Comparison of ENCODE assay signal across 14 cellular contexts in genomic region chr2:237720962-237721361, GRCh38.
DNase-seq lines count a peak whose midpoint lies in the region; ATAC-seq, FAIRE-seq and TF ChIP-seq lines count a peak whose summit lies in the region.
"Had no signal": no experiment of that assay in that cellular context is flagged by ENCODE, and none has a peak within 500 bp of the region (broad histone marks: within the 10 kb centered on the region; RNA-seq: fewer than 3 reads in every experiment).

No MANE protein-coding gene starts in this region.

- H3K79me1 ChIP-seq in trophoblast cell (ENCODE audit: low read length), result peaks cover 2% of the 10 kb centered on the region

- H3K27me3 ChIP-seq in CD4-positive, alpha-beta T cell (ENCODE audit: control insufficient read depth, insufficient read depth, low read length), result no peaks in the 10 kb centered on the region
- no peaks in the 10 kb centered on the region for H3K27me3 ChIP-seq in esophagus muscularis mucosa
- H3K27me3 ChIP-seq in trophoblast cell (ENCODE audit: insufficient read depth, low read length), result no peaks in the 10 kb centered on the region
- H3K27me3 ChIP-seq in effector memory CD4-positive, alpha-beta T cell (replicated peaks; ENCODE audit: control insufficient read depth, insufficient read depth, low read length, poor library complexity, severe bottlenecking), result no peaks in the 10 kb centered on the region
- no peaks in the 10 kb centered on the region for H3K27me3 ChIP-seq in ovary

- H3K9ac ChIP-seq in trophoblast cell (ENCODE audit: low read length), result no peak overlapping the region

- H4K12ac ChIP-seq in trophoblast cell (ENCODE audit: low read depth, low read length), result no peak overlapping the region

- no peak overlapping the region for H2AK5ac ChIP-seq in trophoblast cell (ENCODE audit: low read length)

- no peak for TF ChIP-seq EP300 in esophagus muscularis mucosa (IDR thresholded peaks at IDR 0.05)
- TF ChIP-seq EP300 in ovary (IDR thresholded peaks at IDR 0.05), result no peak

- H4K91ac ChIP-seq in trophoblast cell (ENCODE audit: low read depth, low read length), result no peak overlapping the region

- H4K8ac ChIP-seq in trophoblast cell (ENCODE audit: low read depth, low read length), result no peak overlapping the region

- no peak for ATAC-seq in CD4-positive, alpha-beta T cell (ENCODE audit: poor library complexity)
- no peak for ATAC-seq in HG02884 (IDR thresholded peaks at IDR 0.05; ENCODE audit: unreplicated experiment)
- ATAC-seq: HCT116; stimulated activated memory B cell treated with anti-CD40 and anti-IgM and Interleukin-4, amounts not matched to agents 10 μg/mL and 1 μg/mL and 100 μg/mL, for 72 hours had no signal

- H3K4me2 ChIP-seq in trophoblast cell (ENCODE audit: low read length), result no peak overlapping the region

- no peaks in the 10 kb centered on the region for H3K9me3 ChIP-seq in CD4-positive, alpha-beta T cell (ENCODE audit: control insufficient read depth, low read length)
- H3K9me3 ChIP-seq in esophagus muscularis mucosa (no peaks in the 10 kb centered on the region), trophoblast cell (ENCODE audit: insufficient read depth, low read depth, low read length) (no peaks in the 10 kb centered on the region), ovary (no peaks in the 10 kb centered on the region)
- no peaks in the 10 kb centered on the region for H3K9me3 ChIP-seq in effector memory CD4-positive, alpha-beta T cell (ENCODE audit: control insufficient read depth, low read length)

- intact Hi-C loops in CD4-positive, alpha-beta T cell (cut with DNase I, micrococcal nuclease), result no loop called here
- intact Hi-C loops in esophagus muscularis mucosa (cut with DNase I), result no loop called here
- intact Hi-C loops in ovary (cut with DNase I), result no loop called here

- CTCF ChIA-PET in CD4-positive, alpha-beta T cell (lab: Charles Lee), result interaction anchor here (0.8 kb wide), 1 partner anchor 23 kb away, joined by 3 read pairs; no protein-coding TSS in a partner anchor

- no peak overlapping the region for H3K27ac ChIP-seq in CD4-positive, alpha-beta T cell (ENCODE audit: low read depth, low read length)
- peak overlapping the region in 3 of 4 donors; percentile 25 to 43 (median 28) for H3K27ac ChIP-seq in esophagus muscularis mucosa (replicated peaks in 1 of 4)
- no peak overlapping the region for H3K27ac ChIP-seq in trophoblast cell (ENCODE audit: low read depth, low read length)
- H3K27ac ChIP-seq in coronary artery, result no peak overlapping the region
- H3K27ac ChIP-seq in effector memory CD4-positive, alpha-beta T cell (ENCODE audit: insufficient read depth, low read length, poor library complexity, severe bottlenecking), result no peak overlapping the region
- H3K27ac ChIP-seq in ovary, result no peak overlapping the region

- TF ChIP-seq POLR2A in esophagus muscularis mucosa (IDR thresholded peaks at IDR 0.05; ENCODE audit: low read depth) (no peak), ovary (IDR thresholded peaks at IDR 0.05) (no peak)

- H3K9me3 Mint-ChIP-seq in CD4-positive, alpha-beta T cell, result no peaks in the 10 kb centered on the region
- H3K9me3 Mint-ChIP-seq: stimulated activated memory B cell treated with anti-CD40 and anti-IgM and Interleukin-4, amounts not matched to agents 10 μg/mL and 1 μg/mL and 100 μg/mL, for 72 hours had no signal

- no peak for DNase-seq in CD4-positive, alpha-beta T cell
- DNase-seq in RCC 7860 (ENCODE audit: low spot score) (peak; percentile 71), esophagus muscularis mucosa (ENCODE audit: extremely low spot score) (no peak), trophoblast cell (peak; percentile 63 to 65), coronary artery (ENCODE audit: low spot score) (no peak), ovary (no peak)
- DNase-seq in effector memory CD4-positive, alpha-beta T cell, result no peak
- DNase-seq: C1 segment of cervical spinal cord; effector CD4-positive, alpha-beta T cell; NCI-H1105 treated with DMSO at 0.1 percent for 48 hours had no signal

- no peak overlapping the region for H2BK120ac ChIP-seq in trophoblast cell (ENCODE audit: insufficient read depth, low read length, poor library complexity)

- no peak overlapping the region for H3K14ac ChIP-seq in trophoblast cell (ENCODE audit: low read length)

- peaks cover 78% of the 10 kb centered on the region for H3K36me3 Mint-ChIP-seq in CD4-positive, alpha-beta T cell (ENCODE audit: low read depth)

- peaks cover 89% of the 10 kb centered on the region for H3K4me1 Mint-ChIP-seq in CD4-positive, alpha-beta T cell (ENCODE audit: low read depth)

- no peak overlapping the region for H3K18ac ChIP-seq in trophoblast cell (ENCODE audit: low read length)

- H2BK12ac ChIP-seq in trophoblast cell (ENCODE audit: low read length), result no peak overlapping the region

- peak overlapping the region; percentile 62 for H3K27ac Mint-ChIP-seq in CD4-positive, alpha-beta T cell

- no peaks in the 10 kb centered on the region for H3K79me2 ChIP-seq in trophoblast cell (ENCODE audit: control insufficient read depth, insufficient read depth, low read length, poor library complexity)

- 80% methylated on average over 7 of the region's 7 CpGs for WGBS in esophagus muscularis mucosa
- no CpG with 5 or more reads among the region's 7 CpGs for WGBS in trophoblast cell (ENCODE audit: extremely low coverage, insufficient coverage, insufficient read length)
- WGBS in ovary, 3 donors, result 82 to 86% (median 85%) methylated on average over 7 of the region's 7 CpGs

- POLR2A ChIA-PET in CD4-positive, alpha-beta T cell (lab: Charles Lee), result interaction anchor here (1.5 kb wide), 1 partner anchor 24 kb away, joined by 4 read pairs; no protein-coding TSS in a partner anchor

- no peak overlapping the region for H2AFZ ChIP-seq in trophoblast cell (ENCODE audit: insufficient read depth, low read length, poor library complexity)

- H3K4ac ChIP-seq in trophoblast cell (ENCODE audit: low read depth, low read length), result no peak overlapping the region

- H3K36me3 ChIP-seq in esophagus muscularis mucosa (peaks cover 0 to 15% (median 7%) of the 10 kb centered on the region in 4 donors), trophoblast cell (ENCODE audit: control insufficient read depth in 1 of 2, insufficient read depth in 2 of 2, low read length in 2 of 2) (peaks cover 2% of the 10 kb centered on the region in 2 experiments), ovary (no peaks in the 10 kb centered on the region)
- H3K36me3 ChIP-seq in effector memory CD4-positive, alpha-beta T cell (ENCODE audit: control insufficient read depth, insufficient read depth, low read length), result peaks cover 28% of the 10 kb centered on the region

- H3K4me1 ChIP-seq in esophagus muscularis mucosa (peaks cover 54 to 88% (median 72%) of the 10 kb centered on the region in 4 donors), trophoblast cell (ENCODE audit: control insufficient read depth in 1 of 2, insufficient read depth in 2 of 2, low read length in 2 of 2) (peaks cover 10 to 13% of the 10 kb centered on the region in 2 experiments), ovary (ENCODE audit: insufficient read depth) (peaks cover 2% of the 10 kb centered on the region)
- peaks cover 10% of the 10 kb centered on the region for H3K4me1 ChIP-seq in effector memory CD4-positive, alpha-beta T cell (ENCODE audit: control insufficient read depth, insufficient read depth, low read length, poor library complexity, severe bottlenecking)

- H3K4me3 ChIP-seq in esophagus muscularis mucosa (no peak overlapping the region), trophoblast cell (ENCODE audit: low read depth, low read length) (no peak overlapping the region), coronary artery (no peak overlapping the region), ovary (no peak overlapping the region)
- H3K4me3 ChIP-seq in effector memory CD4-positive, alpha-beta T cell (ENCODE audit: insufficient read depth, low read depth, low read length, poor library complexity, severe bottlenecking), result no peak overlapping the region
- H3K4me3 ChIP-seq: lung had no signal

- no peak for FAIRE-seq in RCC 7860 (lab: Jason Lieb, UNC)

- TF ChIP-seq CTCF in CD4-positive, alpha-beta T cell (IDR thresholded peaks at IDR 0.05), result no peak
- no peak for TF ChIP-seq CTCF in esophagus muscularis mucosa (IDR thresholded peaks at IDR 0.05)
- TF ChIP-seq CTCF in coronary artery (IDR thresholded peaks at IDR 0.05), result no peak
- no peak for TF ChIP-seq CTCF in ovary (IDR thresholded peaks at IDR 0.05)

- H3K4me3 Mint-ChIP-seq in CD4-positive, alpha-beta T cell, result no peak overlapping the region
- H3K4me3 Mint-ChIP-seq: stimulated activated memory B cell treated with anti-CD40 and anti-IgM and Interleukin-4, amounts not matched to agents 10 μg/mL and 1 μg/mL and 100 μg/mL, for 72 hours had no signal

- no peaks in the 10 kb centered on the region for H3K27me3 Mint-ChIP-seq in CD4-positive, alpha-beta T cell
- H3K27me3 Mint-ChIP-seq: stimulated activated memory B cell treated with anti-CD40 and anti-IgM and Interleukin-4, amounts not matched to agents 10 μg/mL and 1 μg/mL and 100 μg/mL, for 72 hours had no signal

- H3K23ac ChIP-seq in trophoblast cell (ENCODE audit: low read length), result no peak overlapping the region

- H2BK5ac ChIP-seq in trophoblast cell (ENCODE audit: low read depth, low read length, poor library complexity), result no peak overlapping the region

Comparison
In these comparisons a context has a peak if more than half of its experiments do, and no peak if none do; other contexts are left out.
1. DNase-seq: peak in RCC 7860 (single experiment) and trophoblast cell (2 of 2); none in CD4-positive, alpha-beta T cell (0 of 10), esophagus muscularis mucosa (single experiment), coronary artery (single experiment), effector memory CD4-positive, alpha-beta T cell (0 of 3) and ovary (0 of 5).
2. H3K27ac ChIP-seq: peak in esophagus muscularis mucosa (3 of 4); none in CD4-positive, alpha-beta T cell (single experiment), trophoblast cell (single experiment), coronary artery (0 of 2), effector memory CD4-positive, alpha-beta T cell (single experiment) and ovary (0 of 2).